ENCODE assay signal across 8 cellular contexts in genomic region chr22:50186789-50187523, GRCh38. TPM values are rescaled to one million over a fixed set of nuclear protein-coding genes. Genes with fewer than 3 reads are reported as not detected.
A peak's percentile ranks its signal among the peaks of the same experiment; 100 is the strongest.
DNase-seq lines count a peak whose midpoint lies in the region; ATAC-seq, FAIRE-seq and TF ChIP-seq lines count a peak whose summit lies in the region.

No MANE protein-coding gene starts in this region.

- H3K36me3 ChIP-seq in SJCRH30, result peaks cover 4% of the 10 kb centered on the region; the same call in 1 of the 2 replicates
- H3K36me3 ChIP-seq in esophagus (ENCODE audit: control insufficient read depth in 2 of 2, insufficient read depth in 2 of 2, low read length in 1 of 2), result peaks cover 0 to 6% of the 10 kb centered on the region in 2 donors
- no peaks in the 10 kb centered on the region for H3K36me3 ChIP-seq in neural progenitor cell

- peaks cover 13% of the 10 kb centered on the region for H3K4me1 Mint-ChIP-seq in neural progenitor cell

- H3K9me3 ChIP-seq in SJCRH30 (replicated peaks) (no peaks in the 10 kb centered on the region), esophagus (ENCODE audit: control insufficient read depth in 2 of 2, insufficient read depth in 1 of 2, low read depth in 1 of 2, low read length in 1 of 2) (no peaks in the 10 kb centered on the region), neural progenitor cell (ENCODE audit: low read depth) (no peaks in the 10 kb centered on the region)

- peaks cover 6% of the 10 kb centered on the region for H3F3A ChIP-seq in neural progenitor cell (ENCODE audit: low read depth)

- H3K27ac ChIP-seq in SJCRH30 (no peak overlapping the region), esophagus (ENCODE audit: low read depth in 2 of 2, low read length in 1 of 2) (peak overlapping the region; percentile 6 to 79), neural progenitor cell (no peak overlapping the region)

- H4K20me1 ChIP-seq in neural progenitor cell (ENCODE audit: low read depth), result peaks cover 52% of the 10 kb centered on the region

- peaks cover 5% of the 10 kb centered on the region; the same call in 1 of the 2 replicates for H3K4me1 ChIP-seq in SJCRH30
- H3K4me1 ChIP-seq in esophagus (ENCODE audit: control insufficient read depth in 2 of 2, insufficient read depth in 2 of 2, low read length in 1 of 2), result peaks cover 16 to 44% of the 10 kb centered on the region in 2 donors
- H3K4me1 ChIP-seq in neural progenitor cell, result peaks cover 14% of the 10 kb centered on the region

- H3K4me3 ChIP-seq in SJCRH30 (peak overlapping the region; percentile 84), esophagus (ENCODE audit: low read depth in 1 of 2, low read length in 2 of 2) (peak overlapping the region; percentile 64 to 81), neural progenitor cell (peak overlapping the region; percentile 67)

- no peaks in the 10 kb centered on the region for H3K27me3 ChIP-seq in SJCRH30
- H3K27me3 ChIP-seq in esophagus (ENCODE audit: control insufficient read depth in 1 of 2, insufficient read depth in 2 of 2, low read length in 2 of 2), result no peaks in the 10 kb centered on the region
- H3K27me3 ChIP-seq in neural progenitor cell, result peaks cover 16% of the 10 kb centered on the region

- WGBS in esophagus, 2 donors, result 30% methylated on average over 23 of the region's 23 CpGs

- peak overlapping the region; percentile 94 for H3K4me2 ChIP-seq in neural progenitor cell

- H3K4me3 Mint-ChIP-seq in neural progenitor cell, result peak overlapping the region; percentile 97

- DNase-seq in GM12891 (ENCODE audit: insufficient read length, low spot score) (no peak), SJCRH30 (no peak), neural progenitor cell (ENCODE audit: low spot score) (peak; percentile 51), KG1 (lab: John Stamatoyannopoulos, UW) (no peak)
- no peak for DNase-seq in stimulated activated CD4-positive, alpha-beta T cell treated with anti-CD3 and anti-CD28 coated beads, Interleukin-2, amount 100 ng/mL, for 24 hours

- TF ChIP-seq POLR2A in GM12891 (IDR thresholded peaks at IDR 0.05; ENCODE audit: low read depth, low read length), result no peak

- H3K79me2 ChIP-seq in neural progenitor cell (ENCODE audit: low read depth), result peaks cover 26% of the 10 kb centered on the region

- ATAC-seq in HG03378 (IDR thresholded peaks at IDR 0.05; ENCODE audit: unreplicated experiment) (no peak), HG03521 (IDR thresholded peaks at IDR 0.05; ENCODE audit: unreplicated experiment) (no peak)

- peaks cover 5% of the 10 kb centered on the region for H3K36me3 Mint-ChIP-seq in neural progenitor cell

- peak overlapping the region; percentile 21 for H3K9ac ChIP-seq in neural progenitor cell

- peak; percentile 64 for FAIRE-seq in GM12891 (lab: Jason Lieb, UNC)

- peaks cover 3% of the 10 kb centered on the region for H3K27me3 Mint-ChIP-seq in neural progenitor cell (ENCODE audit: insufficient read depth, low read depth)

- no peak for TF ChIP-seq CTCF in neural progenitor cell (IDR thresholded peaks at IDR 0.05)

- no peaks in the 10 kb centered on the region for H3K9me3 Mint-ChIP-seq in neural progenitor cell

- H2AFZ ChIP-seq in neural progenitor cell (replicated peaks), result no peak overlapping the region

- H3K27ac Mint-ChIP-seq in neural progenitor cell, result peak overlapping the region; percentile 98

TF ChIP-seq in GM12891, 5 proteins besides CTCF, POLR2A, EP300 and RAD21:
- TF ChIP-seq POU2F2 (IDR thresholded peaks at IDR 0.05; ENCODE audit: low read depth, low read length) (no peak), POLR2AphosphoS5 (IDR thresholded peaks at IDR 0.05; ENCODE audit: low read depth, low read length) (no peak), SPI1 (IDR thresholded peaks at IDR 0.05; ENCODE audit: low read depth, low read length) (0 out of 2 replicates have a peak, but pooled peaks have one; percentile 15)

RNA-seq across cellular contexts. Expression of gene TRABD, which starts 1.2 kb away (rescaled TPM):
- 53.0 TPM for polyA plus RNA-seq in GM12891 (2012; ENCODE audit: low read depth, missing spikeins)
- total RNA-seq in SJCRH30 (2014; rRNA removed; shearing (Covaris generic)), result 38.7 and 39.1 TPM in 2 replicates
- polyA plus RNA-seq in esophagus, result 10 to 100 TPM; 47.4 to 54.5 TPM
- total RNA-seq in neural progenitor cell (ENCODE audit: low replicate concordance), result 15.4 and 37.4 TPM in 2 replicates

RNA-seq across cellular contexts. Expression of gene SELENOO, which starts 13.9 kb away (rescaled TPM):
- 10.4 TPM for polyA plus RNA-seq in GM12891 (2012; ENCODE audit: low read depth, missing spikeins)
- 15.4 and 16.4 TPM in 2 replicates for total RNA-seq in SJCRH30 (2014; rRNA removed; shearing (Covaris generic))
- polyA plus RNA-seq in esophagus, result 10 to 100 TPM; 23.0 to 35.9 TPM
- 7.6 and 20.8 TPM in 2 replicates for total RNA-seq in neural progenitor cell (ENCODE audit: low replicate concordance)

RNA-seq across cellular contexts. Expression of gene PANX2, which starts 16.4 kb away (rescaled TPM):
- polyA plus RNA-seq in GM12891 (2012; ENCODE audit: low read depth, missing spikeins), result 0.67 TPM
- not detected in 2 replicates for total RNA-seq in SJCRH30 (2014; rRNA removed; shearing (Covaris generic))
- polyA plus RNA-seq in esophagus, result 1 to 10 TPM; 2.1 to 2.6 TPM
- 0.88 and 1.9 TPM in 2 replicates for total RNA-seq in neural progenitor cell (ENCODE audit: low replicate concordance)

RNA-seq across cellular contexts. Expression of gene TUBGCP6, which starts 57.9 kb away (rescaled TPM):
- polyA plus RNA-seq in GM12891 (2012; ENCODE audit: low read depth, missing spikeins), result 25.2 TPM
- total RNA-seq in SJCRH30 (2014; rRNA removed; shearing (Covaris generic)), result 27.8 and 40.2 TPM in 2 replicates
- polyA plus RNA-seq in esophagus, result 10 to 100 TPM; 19.3 to 37.9 TPM
- total RNA-seq in neural progenitor cell (ENCODE audit: low replicate concordance), result 16.9 and 44.6 TPM in 2 replicates

Comparison
In these comparisons a context has a peak if more than half of its experiments do, and no peak if none do; other contexts are left out.
1. H3K27ac ChIP-seq: peak in esophagus (2 of 2); none in SJCRH30 (single experiment) and neural progenitor cell (single experiment).
2. Peak in every context shown above with its lines, with median percentiles within 50 percentile points of each other: H3K4me3 ChIP-seq.